ENCODE assay signal across 7 cellular contexts in the genomic region with DNA sequence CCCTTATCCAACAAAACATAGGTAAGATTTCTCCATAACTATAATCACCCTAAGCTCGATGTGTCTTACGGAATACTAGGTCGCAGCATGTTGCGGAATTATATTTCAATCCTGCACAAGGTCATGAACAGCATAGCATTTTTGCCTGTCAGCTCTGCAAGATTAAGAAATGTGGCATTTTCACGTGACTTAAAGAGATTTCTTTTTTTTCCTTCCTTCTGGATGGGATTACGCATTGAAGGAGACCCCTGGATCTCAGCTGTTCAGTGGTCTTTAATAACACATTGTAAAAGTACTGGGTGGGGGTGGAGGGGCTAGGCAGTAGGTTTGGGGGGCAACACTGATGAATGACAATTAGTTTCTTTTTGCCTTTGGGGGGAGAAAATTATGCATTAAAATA.
DNase-seq lines count a peak whose midpoint lies in the region; ATAC-seq and TF ChIP-seq lines count a peak whose summit lies in the region.

No MANE protein-coding gene starts in this region.

- H3K27me3 ChIP-seq in gastroesophageal sphincter, result no peaks in the 10 kb centered on the region

- no peaks in the 10 kb centered on the region for H3K36me3 ChIP-seq in gastroesophageal sphincter

- H3K27me3 Mint-ChIP-seq in HFFc6 (ENCODE audit: insufficient read depth), result no peaks in the 10 kb centered on the region
- H3K27me3 Mint-ChIP-seq in T-helper 17 cell, result no peaks in the 10 kb centered on the region

- peaks cover 11% of the 10 kb centered on the region for H3K9me3 Mint-ChIP-seq in HFFc6

- TF ChIP-seq CTCF in HFFc6 (IDR thresholded peaks at IDR 0.05) (no peak), gastroesophageal sphincter (IDR thresholded peaks at IDR 0.05) (no peak)

- H3K9me3 ChIP-seq in T-helper 17 cell (ENCODE audit: control insufficient read depth, low read length, poor library complexity, severe bottlenecking) (no peaks in the 10 kb centered on the region), gastroesophageal sphincter (no peaks in the 10 kb centered on the region)

- H3K27ac Mint-ChIP-seq in HFFc6, result peak overlapping the region; percentile 99
- H3K27ac Mint-ChIP-seq in T-helper 17 cell, result peak overlapping the region; percentile 96

- ATAC-seq in T-helper 17 cell, result no peak
- no peak for ATAC-seq in gastroesophageal sphincter

- H3K4me1 ChIP-seq in gastroesophageal sphincter, result peaks cover 0 to 40% (median 0%) of the 10 kb centered on the region in 3 donors

- DNase-seq in HFFc6, result no peak
- no peak for DNase-seq in T-helper 17 cell
- DNase-seq in amniotic stem cell (lab: John Stamatoyannopoulos, UW), result no peak
- DNase-seq in NCI-H526 (lab: John Stamatoyannopoulos, UW), result no peak
- no peak for DNase-seq in nucleus accumbens (lab: John Stamatoyannopoulos, UW)

- peaks cover 64% of the 10 kb centered on the region for H3K4me1 Mint-ChIP-seq in HFFc6 (ENCODE audit: low read depth)
- H3K4me1 Mint-ChIP-seq in T-helper 17 cell, result peaks cover 32% of the 10 kb centered on the region

- H3K27ac ChIP-seq in gastroesophageal sphincter (peak overlapping the region; percentile 40 to 64 (median 60)), skin epidermis (peak overlapping the region in 18 of 21 experiments; percentile 4 to 95 (median 70))

- no peak for TF ChIP-seq EP300 in gastroesophageal sphincter (IDR thresholded peaks at IDR 0.05)

- H3K4me3 ChIP-seq in gastroesophageal sphincter (no peak overlapping the region), skin epidermis (peak overlapping the region in 1 of 7 experiments; percentile 7)

- TF ChIP-seq POLR2A in gastroesophageal sphincter (IDR thresholded peaks at IDR 0.05), result no peak

- 43 to 68% methylated on average over 5 to 6 of the region's 6 CpGs for WGBS in gastroesophageal sphincter (ENCODE audit: low coverage in 1 of 2), 2 donors

- H3K4me3 Mint-ChIP-seq in HFFc6, result peak overlapping the region; percentile 77
- H3K4me3 Mint-ChIP-seq in T-helper 17 cell, result peak overlapping the region; percentile 86

- H3K36me3 Mint-ChIP-seq in HFFc6 (ENCODE audit: low read depth), result peaks cover 14% of the 10 kb centered on the region
- no peaks in the 10 kb centered on the region for H3K36me3 Mint-ChIP-seq in T-helper 17 cell (ENCODE audit: low read depth)
